16 cellular contexts compared by ENCODE assay signal in the genomic region with DNA sequence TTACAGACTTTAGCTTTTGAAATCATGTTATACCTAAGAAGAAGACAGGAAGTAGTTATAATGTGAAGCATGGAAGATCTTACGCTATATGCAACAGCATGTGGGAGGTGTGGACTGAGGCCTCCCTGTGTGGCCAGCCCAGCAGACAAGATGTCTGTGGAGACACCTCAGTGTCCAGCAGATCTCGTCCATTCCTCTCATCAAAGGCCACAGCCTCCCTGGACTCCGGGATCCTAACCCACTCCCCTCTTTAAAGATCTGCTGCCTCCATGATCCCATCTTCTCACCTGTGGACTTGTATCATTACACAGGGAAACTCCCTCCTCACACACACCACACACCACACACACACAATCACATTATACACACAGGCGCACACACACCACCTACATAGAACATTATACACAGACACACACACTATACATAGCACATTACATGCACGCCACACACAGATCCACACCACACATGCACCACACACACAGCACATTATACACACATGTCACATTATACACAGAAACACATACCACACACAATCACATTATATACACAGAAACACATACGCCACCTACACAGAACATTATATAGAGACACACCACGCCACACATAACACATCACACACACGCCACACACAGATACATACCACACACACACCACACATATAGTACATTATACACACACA.
A peak's percentile ranks its signal among the peaks of the same experiment; 100 is the strongest.
DNase-seq lines count a peak whose midpoint lies in the region; ATAC-seq and TF ChIP-seq lines count a peak whose summit lies in the region.
"Had no signal": no experiment of that assay in that cellular context is flagged by ENCODE, and none has a peak within 500 bp of the region (broad histone marks: within the 10 kb centered on the region; RNA-seq: fewer than 3 reads in every experiment).

No MANE protein-coding gene starts in this region.

- H3K36me3 ChIP-seq in GM23248 (ENCODE audit: low read depth): peaks cover 15% of the 10 kb centered on the region
- peaks cover 2 to 16% of the 10 kb centered on the region in 2 donors for H3K36me3 ChIP-seq in ascending aorta
- peaks cover 0 to 4% (median 1%) of the 10 kb centered on the region in 6 donors for H3K36me3 ChIP-seq in spleen

- peak overlapping the region; percentile 94 for H3K27ac ChIP-seq in GM23248
- peak overlapping the region; percentile 94 to 97 for H3K27ac ChIP-seq in ascending aorta
- peak overlapping the region; percentile 65 for H3K27ac ChIP-seq in right cardiac atrium (ENCODE audit: low read length)
- H3K27ac ChIP-seq in spleen: no peak overlapping the region
- H3K27ac ChIP-seq: body of pancreas had no signal

- no peak for TF ChIP-seq POLR2A in spleen (IDR thresholded peaks at IDR 0.05)

- intact Hi-C loops in ascending aorta (cut with DNase I): loop anchor here (2.0 to 10.0 kb wide), 2 partner anchors 20 to 1810 kb away; no protein-coding TSS in a partner anchor
- intact Hi-C loops in right cardiac atrium (cut with DNase I): no loop called here
- intact Hi-C loops in spleen (cut with DNase I; ENCODE audit: low total_unique reads): no loop called here

- H3K79me2 ChIP-seq in GM23248 (ENCODE audit: insufficient read depth): no peaks in the 10 kb centered on the region

- WGBS in GM23248 (ENCODE audit: low coverage in 1 of 2, low lambda C conversion rate in 2 of 2, missing lambda C conversion rate in 2 of 2), 2 experiments: 77 to 79% methylated on average over 8 of the region's 8 CpGs
- 83% methylated on average over 8 of the region's 8 CpGs for WGBS in right cardiac atrium
- WGBS in spleen, 5 donors: 76 to 87% (median 81%) methylated on average over 8 of the region's 8 CpGs

- H3K4me1 ChIP-seq in GM23248 (ENCODE audit: insufficient read depth): peaks cover 44% of the 10 kb centered on the region
- peaks cover 22 to 56% of the 10 kb centered on the region in 2 donors for H3K4me1 ChIP-seq in ascending aorta
- peaks cover 14% of the 10 kb centered on the region for H3K4me1 ChIP-seq in right cardiac atrium (ENCODE audit: control insufficient read depth, insufficient read depth, low read length)
- peaks cover 0 to 14% (median 0%) of the 10 kb centered on the region in 6 donors for H3K4me1 ChIP-seq in spleen
- H3K4me1 ChIP-seq: body of pancreas had no signal

- peaks cover 50% of the 10 kb centered on the region for H3F3A ChIP-seq in GM23248 (ENCODE audit: insufficient read depth)

- in situ Hi-C loops in GM23248 (cut with MboI): no loop called here

- ATAC-seq in right cardiac atrium: no peak
- ATAC-seq: body of pancreas; mucosa of descending colon; stimulated activated memory B cell treated with anti-CD40 and anti-IgM and Interleukin-4, amounts not matched to agents 10 μg/mL and 1 μg/mL and 100 μg/mL, for 72 hours had no signal

- no peaks in the 10 kb centered on the region for H3K9me3 ChIP-seq in GM23248 (ENCODE audit: low read depth)
- no peaks in the 10 kb centered on the region for H3K9me3 ChIP-seq in ascending aorta
- no peaks in the 10 kb centered on the region for H3K9me3 ChIP-seq in right cardiac atrium (ENCODE audit: control insufficient read depth, low read length)
- H3K9me3 ChIP-seq in spleen: no peaks in the 10 kb centered on the region
- H3K9me3 ChIP-seq: body of pancreas, mucosa of descending colon had no signal

- no peaks in the 10 kb centered on the region for H3K9me2 ChIP-seq in GM23248 (ENCODE audit: insufficient read depth)

- H2AFZ ChIP-seq in GM23248: no peak overlapping the region

- peak overlapping the region; percentile 66 for H3K4me2 ChIP-seq in GM23248 (ENCODE audit: unreplicated experiment)

- no peak overlapping the region for H3K4me3 ChIP-seq in GM23248
- no peak overlapping the region for H3K4me3 ChIP-seq in ascending aorta
- H3K4me3 ChIP-seq in right cardiac atrium (ENCODE audit: low read length): no peak overlapping the region
- H3K4me3 ChIP-seq in spleen: no peak overlapping the region
- H3K4me3 ChIP-seq: body of pancreas, mucosa of descending colon had no signal

- no peaks in the 10 kb centered on the region for H4K20me1 ChIP-seq in GM23248 (ENCODE audit: insufficient read depth)

- H3K9ac ChIP-seq in GM23248: peak overlapping the region; percentile 72

- H3K27me3 ChIP-seq in GM23248 (replicated peaks; ENCODE audit: insufficient read depth) (no peaks in the 10 kb centered on the region), ascending aorta (no peaks in the 10 kb centered on the region), right cardiac atrium (ENCODE audit: control insufficient read depth, insufficient read depth) (no peaks in the 10 kb centered on the region), spleen (replicated peaks in 1 of 7) (peaks cover 0 to 7% (median 0%) of the 10 kb centered on the region in 7 donors)
- H3K27me3 ChIP-seq: body of pancreas had no signal

- DNase-seq in GM23248 (peak; percentile 62), ascending aorta (ENCODE audit: low spot score in 2 of 2) (peak in 1 of 2 donors; percentile 63), right cardiac atrium (no peak), spleen (peak; percentile 35), glomerular visceral epithelial cell (ENCODE audit: extremely low spot score) (no peak), NCI-H187 treated with DMSO at 0.1 percent for 48 hours (lab: John Stamatoyannopoulos, UW) (no peak), NCI-H2196 (lab: John Stamatoyannopoulos, UW; ENCODE audit: unreplicated experiment) (no peak)
- no peak for DNase-seq in activated CD8-positive, alpha-beta memory T cell treated with anti-CD3 and anti-CD28 coated beads, Interleukin-2, amount 50 U/mL, for 48 hours
- DNase-seq: activated CD4-positive, alpha-beta memory T cell treated with anti-CD3 and anti-CD28 coated beads for 36 hours; DMS153; effector CD8-positive, alpha-beta T cell; foreskin melanocyte; NCI-H1092 treated with DMSO at 0.1 percent for 48 hours had no signal

- TF ChIP-seq CTCF in ascending aorta (IDR thresholded peaks at IDR 0.05): no peak
- no peak for TF ChIP-seq CTCF in spleen (IDR thresholded peaks at IDR 0.05 in 8 of 11, conservative IDR thresholded peaks at IDR 0.05 in 3 of 11)

Comparison
In these comparisons a context has a peak if more than half of its experiments do, and no peak if none do; other contexts are left out.
1. DNase-seq: peak in GM23248 (single experiment) and spleen (single experiment); none in right cardiac atrium (0 of 3), glomerular visceral epithelial cell (single experiment), NCI-H187 treated with DMSO at 0.1 percent for 48 hours (single experiment), activated CD8-positive, alpha-beta memory T cell treated with anti-CD3 and anti-CD28 coated beads, Interleukin-2, amount 50 U/mL, for 48 hours (single experiment) and NCI-H2196 (single experiment).
2. H3K27ac ChIP-seq: peak in GM23248 (single experiment), ascending aorta (2 of 2) and right cardiac atrium (single experiment); none in spleen (0 of 8).